Comparison of ENCODE assay signal across 1 cellular context in the genomic region with DNA sequence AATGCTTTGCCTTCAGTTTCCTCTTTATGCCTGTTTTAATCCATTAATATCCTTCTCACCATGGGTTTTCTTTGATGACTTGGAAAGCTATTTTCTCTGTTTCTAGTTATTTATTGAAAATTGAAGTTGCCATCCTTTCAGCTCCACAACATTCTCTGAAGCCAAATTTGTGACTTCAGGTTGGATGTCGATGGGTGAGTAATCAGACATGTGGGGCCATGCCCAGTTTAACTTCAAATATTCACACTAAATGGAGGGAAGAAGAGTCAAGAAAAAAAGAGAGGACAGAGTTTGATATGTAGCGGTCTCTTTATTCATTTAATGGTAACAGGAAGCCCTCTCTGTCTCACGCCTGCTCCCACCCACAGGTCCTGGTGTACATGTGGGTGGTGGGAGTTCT.
TF ChIP-seq lines count a peak whose summit lies in the region.

No MANE protein-coding gene starts in this region.

TF ChIP-seq in H1, 55 proteins besides CTCF, POLR2A, EP300 and RAD21:
- TF ChIP-seq, protein P1, sequence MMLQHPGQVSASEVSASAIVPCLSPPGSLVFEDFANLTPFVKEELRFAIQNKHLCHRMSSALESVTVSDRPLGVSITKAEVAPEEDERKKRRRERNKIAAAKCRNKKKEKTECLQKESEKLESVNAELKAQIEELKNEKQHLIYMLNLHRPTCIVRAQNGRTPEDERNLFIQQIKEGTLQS (IDR thresholded peaks at IDR 0.05; ENCODE audit: insufficient read depth, low read depth, low read length): no peak
- TF ChIP-seq GTF2F1 (IDR thresholded peaks at IDR 0.05; ENCODE audit: borderline replicate concordance, low read depth, low read length) (no peak), TAF1 (IDR thresholded peaks at IDR 0.05; ENCODE audit: low read depth, low read length) (no peak), KDM5A (IDR thresholded peaks at IDR 0.05; ENCODE audit: low read length) (no peak), SIN3A (conservative IDR thresholded peaks at IDR 0.05 in 1 of 2, IDR thresholded peaks at IDR 0.05 in 1 of 2; ENCODE audit: low read depth in 1 of 2, low read length in 2 of 2) (no peak), RBBP5 (IDR thresholded peaks at IDR 0.05; ENCODE audit: borderline replicate concordance, low read depth, low read length) (no peak), BRCA1 (IDR thresholded peaks at IDR 0.05; ENCODE audit: low read depth, low read length) (no peak)
